ENCODE assay signal across 29 cellular contexts in the genomic region with DNA sequence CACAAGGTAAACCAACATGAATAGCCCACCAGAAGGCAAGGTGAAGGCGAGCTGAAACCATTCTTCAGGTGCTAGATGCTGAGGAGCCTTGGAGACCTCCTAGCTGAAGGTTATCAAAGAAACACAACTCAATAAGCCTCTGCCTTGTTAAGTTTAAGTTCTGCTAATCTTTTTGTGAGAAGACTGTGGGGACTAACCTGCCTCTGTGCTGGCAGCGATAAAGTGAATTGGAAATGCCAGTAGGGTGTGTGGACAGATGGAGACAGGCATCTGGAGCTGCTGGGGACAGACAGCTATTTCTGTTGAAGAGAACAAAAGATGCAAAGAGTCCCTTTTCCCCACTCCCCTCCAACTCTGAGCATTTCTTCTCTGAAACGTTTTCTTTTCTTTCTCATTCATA.
"Had no signal": no experiment of that assay in that cellular context is flagged by ENCODE, and none has a peak within 500 bp of the region (broad histone marks: within the 10 kb centered on the region; RNA-seq: fewer than 3 reads in every experiment).

No MANE protein-coding gene starts in this region.

- FAIRE-seq: endometrium had no signal

- H3K36me3 ChIP-seq: ascending aorta, breast epithelium, cardiac muscle cell, colonic mucosa, esophagus squamous epithelium, heart left ventricle had no signal

- ATAC-seq: activated CD4-positive, alpha-beta T cell treated with anti-CD3 and anti-CD28 coated beads for 36 hours; activated naive CD4-positive, alpha-beta T cell treated with anti-CD3 and anti-CD28 coated beads, Interleukin-2, amount 50 U/mL, for 72 hours; activated T-cell treated with anti-CD3 and anti-CD28 coated beads, Interleukin-2, amount 50 U/mL, for 72 hours; heart left ventricle had no signal

- H3K9me3 Mint-ChIP-seq: activated CD4-positive, alpha-beta memory T cell treated with anti-CD3 and anti-CD28 coated beads, Interleukin-2, amount 10 ng/mL, durations not matched to agents 7 days and 5 days; activated CD4-positive, alpha-beta T cell treated with anti-CD3 and anti-CD28 coated beads, Interleukin-2, amount 10 ng/mL, durations not matched to agents 24 days and 14 days; activated naive CD4-positive, alpha-beta T cell treated with anti-CD3 and anti-CD28 coated beads, Interleukin-2, amount 10 ng/mL, durations not matched to agents 7 days and 5 days; activated naive CD4-positive, alpha-beta T cell treated with anti-CD3 and anti-CD28 coated beads, Interleukin-2, amount 50 U/mL, for 72 hours; activated naive CD8-positive, alpha-beta T cell treated with anti-CD3 and anti-CD28 coated beads, Interleukin-2, amount 10 ng/mL, durations not matched to agents 7 days and 5 days; activated T-cell treated with anti-CD3 and anti-CD28 coated beads, Interleukin-2, amount 50 U/mL, for 24 hours; activated T-cell treated with anti-CD3 and anti-CD28 coated beads, Interleukin-2, amount 50 U/mL, for 72 hours; brain; T-helper 1 cell treated with Interleukin-12 subunit alpha and Interleukin-12 subunit beta and Interleukin-4 antibody, amounts not matched to agents 30 μg/mL and 1 μg/mL, for 36 hours had no signal

- H3K27ac ChIP-seq: ascending aorta, breast epithelium, cardiac muscle cell, colonic mucosa, epithelial cell of prostate, esophagus squamous epithelium, heart left ventricle had no signal

- DNase-seq: activated CD4-positive, alpha-beta memory T cell treated with anti-CD3 and anti-CD28 coated beads, Interleukin-2, amount 10 ng/mL, durations not matched to agents 7 days and 5 days; activated CD4-positive, alpha-beta T cell treated with anti-CD3 and anti-CD28 coated beads for 36 hours; activated CD4-positive, alpha-beta T cell treated with anti-CD3 and anti-CD28 coated beads, Interleukin-2, amount 10 ng/mL, durations not matched to agents 24 days and 14 days; activated CD4-positive, CD25-positive, alpha-beta regulatory T cell; activated CD4-positive, CD25-positive, alpha-beta regulatory T cell treated with anti-CD3 and anti-CD28 coated beads, Interleukin-2, amount 50 U/mL, for 72 hours; activated CD8-positive, alpha-beta memory T cell treated with anti-CD3 and anti-CD28 coated beads, Interleukin-2, amount 50 U/mL, for 48 hours; activated gamma-delta T cell; activated naive CD4-positive, alpha-beta T cell; activated naive CD4-positive, alpha-beta T cell treated with anti-CD3 and anti-CD28 coated beads, Interleukin-2, amount 10 ng/mL, durations not matched to agents 7 days and 5 days; activated naive CD8-positive, alpha-beta T cell treated with anti-CD3 and anti-CD28 coated beads, Interleukin-2, amount 10 ng/mL, durations not matched to agents 7 days and 5 days; activated T-cell treated with anti-CD3 and anti-CD28 coated beads for 4 hours; activated T-cell treated with anti-CD3 and anti-CD28 coated beads, Interleukin-2, amount 50 U/mL, for 24 hours; activated T-cell treated with anti-CD3 and anti-CD28 coated beads, Interleukin-2, amount 50 U/mL, for 72 hours; central memory CD4-positive, alpha-beta T cell; cerebellar nuclear complex; colonic mucosa; effector CD8-positive, alpha-beta T cell; esophagus squamous epithelium; foreskin melanocyte; heart left ventricle; T1000 had no signal

- H3K27ac Mint-ChIP-seq: activated CD4-positive, alpha-beta memory T cell treated with anti-CD3 and anti-CD28 coated beads, Interleukin-2, amount 10 ng/mL, durations not matched to agents 7 days and 5 days; activated CD4-positive, alpha-beta T cell treated with anti-CD3 and anti-CD28 coated beads for 36 hours; activated CD4-positive, alpha-beta T cell treated with anti-CD3 and anti-CD28 coated beads, Interleukin-2, amount 10 ng/mL, durations not matched to agents 24 days and 14 days; activated naive CD4-positive, alpha-beta T cell treated with anti-CD3 and anti-CD28 coated beads, Interleukin-2, amount 10 ng/mL, durations not matched to agents 7 days and 5 days; activated naive CD4-positive, alpha-beta T cell treated with anti-CD3 and anti-CD28 coated beads, Interleukin-2, amount 50 U/mL, for 72 hours; activated naive CD8-positive, alpha-beta T cell treated with anti-CD3 and anti-CD28 coated beads, Interleukin-2, amount 10 ng/mL, durations not matched to agents 7 days and 5 days; activated T-cell treated with anti-CD3 and anti-CD28 coated beads, Interleukin-2, amount 50 U/mL, for 24 hours; brain; T-helper 1 cell treated with Interleukin-12 subunit alpha and Interleukin-12 subunit beta and Interleukin-4 antibody, amounts not matched to agents 30 μg/mL and 1 μg/mL, for 36 hours had no signal

- H3K4me3 Mint-ChIP-seq: activated CD4-positive, alpha-beta memory T cell treated with anti-CD3 and anti-CD28 coated beads, Interleukin-2, amount 10 ng/mL, durations not matched to agents 7 days and 5 days; activated CD4-positive, alpha-beta T cell treated with anti-CD3 and anti-CD28 coated beads for 36 hours; activated CD4-positive, alpha-beta T cell treated with anti-CD3 and anti-CD28 coated beads, Interleukin-2, amount 10 ng/mL, durations not matched to agents 24 days and 14 days; activated naive CD4-positive, alpha-beta T cell treated with anti-CD3 and anti-CD28 coated beads, Interleukin-2, amount 10 ng/mL, durations not matched to agents 7 days and 5 days; activated naive CD8-positive, alpha-beta T cell treated with anti-CD3 and anti-CD28 coated beads, Interleukin-2, amount 10 ng/mL, durations not matched to agents 7 days and 5 days; activated T-cell treated with anti-CD3 and anti-CD28 coated beads, Interleukin-2, amount 50 U/mL, for 24 hours; activated T-cell treated with anti-CD3 and anti-CD28 coated beads, Interleukin-2, amount 50 U/mL, for 72 hours; brain; T-helper 1 cell treated with Interleukin-12 subunit alpha and Interleukin-12 subunit beta and Interleukin-4 antibody, amounts not matched to agents 30 μg/mL and 1 μg/mL, for 36 hours had no signal

- H3K4me3 ChIP-seq: ascending aorta, breast epithelium, cardiac muscle cell, colonic mucosa, esophagus squamous epithelium, heart left ventricle had no signal

- H3K4me1 Mint-ChIP-seq: brain had no signal

- H3K4me1 ChIP-seq: colonic mucosa had no signal

- H3K9me3 ChIP-seq: ascending aorta, breast epithelium, colonic mucosa, esophagus squamous epithelium, heart left ventricle had no signal
